Comparison of ENCODE assay signal across 1 cellular context in the genomic region with DNA sequence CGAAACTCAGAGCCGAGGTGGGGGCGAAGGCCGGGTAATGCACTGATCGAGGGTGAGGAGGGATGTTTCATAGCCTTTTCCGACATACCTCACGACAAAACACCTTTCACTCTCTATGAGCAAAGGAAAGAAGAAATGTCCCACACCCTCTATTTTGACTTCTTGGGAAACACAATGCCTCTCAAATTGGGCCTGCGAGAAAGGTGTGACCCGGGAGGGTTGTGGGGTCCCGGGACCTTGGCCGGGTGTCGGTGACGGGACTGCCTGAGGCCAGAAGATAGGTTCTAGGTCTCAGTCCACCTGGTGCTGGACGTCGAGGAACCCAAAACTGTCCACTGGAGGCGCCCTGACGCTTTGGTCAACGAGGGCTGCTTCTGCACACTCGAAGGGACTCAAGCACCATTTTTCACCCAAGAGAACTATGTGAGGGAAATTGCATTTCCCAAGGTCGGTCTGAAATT.
TF ChIP-seq lines count a peak whose summit lies in the region.

No MANE protein-coding gene starts in this region.

TF ChIP-seq in HepG2, 621 proteins besides CTCF, POLR2A, EP300 and RAD21:
- peak; percentile 76 for TF ChIP-seq STAG1 (CRISPR knock-in tag; IDR thresholded peaks at IDR 0.05)
- no peak for TF ChIP-seq KDM5B (CRISPR knock-in tag; IDR thresholded peaks at IDR 0.05; ENCODE audit: borderline replicate concordance)
- TF ChIP-seq MAZ (IDR thresholded peaks at IDR 0.05; ENCODE audit: borderline replicate concordance, low read depth, low read length), result no peak
- TF ChIP-seq MAZ (CRISPR knock-in tag; IDR thresholded peaks at IDR 0.05; ENCODE audit: low read depth), result 0 out of 2 replicates have a peak, but pooled peaks have one; percentile 37
- 0 out of 2 replicates have a peak, but pooled peaks have one; percentile 27 for TF ChIP-seq ZNF264 (CRISPR knock-in tag; IDR thresholded peaks at IDR 0.05)
- no peak for TF ChIP-seq ZNF430 (CRISPR knock-in tag; IDR thresholded peaks at IDR 0.05)
- peak; percentile 32; the same call in 1 of the 2 replicates for TF ChIP-seq GATAD2A (CRISPR knock-in tag; IDR thresholded peaks at IDR 0.05)
- TF ChIP-seq, protein P1, sequence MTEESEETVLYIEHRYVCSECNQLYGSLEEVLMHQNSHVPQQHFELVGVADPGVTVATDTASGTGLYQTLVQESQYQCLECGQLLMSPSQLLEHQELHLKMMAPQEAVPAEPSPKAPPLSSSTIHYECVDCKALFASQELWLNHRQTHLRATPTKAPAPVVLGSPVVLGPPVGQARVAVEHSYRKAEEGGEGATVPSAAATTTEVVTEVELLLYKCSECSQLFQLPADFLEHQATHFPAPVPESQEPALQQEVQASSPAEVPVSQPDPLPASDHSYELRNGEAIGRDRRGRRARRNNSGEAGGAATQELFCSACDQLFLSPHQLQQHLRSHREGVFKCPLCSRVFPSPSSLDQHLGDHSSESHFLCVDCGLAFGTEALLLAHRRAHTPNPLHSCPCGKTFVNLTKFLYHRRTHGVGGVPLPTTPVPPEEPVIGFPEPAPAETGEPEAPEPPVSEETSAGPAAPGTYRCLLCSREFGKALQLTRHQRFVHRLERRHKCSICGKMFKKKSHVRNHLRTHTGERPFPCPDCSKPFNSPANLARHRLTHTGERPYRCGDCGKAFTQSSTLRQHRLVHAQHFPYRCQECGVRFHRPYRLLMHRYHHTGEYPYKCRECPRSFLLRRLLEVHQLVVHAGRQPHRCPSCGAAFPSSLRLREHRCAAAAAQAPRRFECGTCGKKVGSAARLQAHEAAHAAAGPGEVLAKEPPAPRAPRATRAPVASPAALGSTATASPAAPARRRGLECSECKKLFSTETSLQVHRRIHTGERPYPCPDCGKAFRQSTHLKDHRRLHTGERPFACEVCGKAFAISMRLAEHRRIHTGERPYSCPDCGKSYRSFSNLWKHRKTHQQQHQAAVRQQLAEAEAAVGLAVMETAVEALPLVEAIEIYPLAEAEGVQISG (CRISPR knock-in tag; IDR thresholded peaks at IDR 0.05), result 0 out of 2 replicates have a peak, but pooled peaks have one; percentile 21
- TF ChIP-seq ZNF781 (CRISPR knock-in tag; IDR thresholded peaks at IDR 0.05; ENCODE audit: borderline replicate concordance, not compliant biosample characterization), result no peak
- no peak for TF ChIP-seq PATZ1 (CRISPR knock-in tag; IDR thresholded peaks at IDR 0.05)
- peak; percentile 58 for TF ChIP-seq XRCC5 (optimal IDR thresholded peaks at IDR 0.05; ENCODE audit: low read length)
- TF ChIP-seq HMGXB4 (CRISPR knock-in tag; IDR thresholded peaks at IDR 0.05; ENCODE audit: borderline replicate concordance in 1 of 2, low read depth in 1 of 2), result peak; percentile 21 to 29; a peak in 2 of 4 replicates
- peak; percentile 19 for TF ChIP-seq TEAD3 (CRISPR knock-in tag; optimal IDR thresholded peaks at IDR 0.05; ENCODE audit: borderline replicate concordance)
- 0 out of 2 replicates have a peak, but pooled peaks have one; percentile 26 for TF ChIP-seq HOXA5 (CRISPR knock-in tag; IDR thresholded peaks at IDR 0.05)
- peak; percentile 37; the same call in 1 of the 2 replicates for TF ChIP-seq SMC3 (IDR thresholded peaks at IDR 0.05; ENCODE audit: low read length)
- no peak for TF ChIP-seq NKX3-1 (CRISPR knock-in tag; IDR thresholded peaks at IDR 0.05)
- TF ChIP-seq ZBTB38 (CRISPR knock-in tag; IDR thresholded peaks at IDR 0.05), result no peak
- TF ChIP-seq AHDC1 (CRISPR knock-in tag; IDR thresholded peaks at IDR 0.05; ENCODE audit: borderline replicate concordance), result 0 out of 2 replicates have a peak, but pooled peaks have one; percentile 27
- TF ChIP-seq MAX (IDR thresholded peaks at IDR 0.05), result 0 out of 2 replicates have a peak, but pooled peaks have one; percentile 32
- TF ChIP-seq, protein P2, sequence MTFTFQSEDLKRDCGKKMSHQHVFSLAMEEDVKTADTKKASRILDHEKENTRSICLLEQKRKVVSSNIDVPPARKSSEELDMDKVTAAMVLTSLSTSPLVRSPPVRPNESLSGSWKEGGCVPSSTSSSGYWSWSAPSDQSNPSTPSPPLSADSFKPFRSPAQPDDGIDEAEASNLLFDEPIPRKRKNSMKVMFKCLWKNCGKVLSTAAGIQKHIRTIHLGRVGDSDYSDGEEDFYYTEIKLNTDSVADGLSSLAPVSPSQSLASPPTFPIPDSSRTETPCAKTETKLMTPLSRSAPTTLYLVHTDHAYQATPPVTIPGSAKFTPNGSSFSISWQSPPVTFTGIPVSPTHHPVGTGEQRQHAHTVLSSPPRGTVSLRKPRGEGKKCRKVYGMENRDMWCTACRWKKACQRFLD (CRISPR knock-in tag; IDR thresholded peaks at IDR 0.05; ENCODE audit: borderline replicate concordance), result no peak
- no peak for TF ChIP-seq XBP1 (CRISPR knock-in tag; IDR thresholded peaks at IDR 0.05)
- TF ChIP-seq ZSCAN31 (CRISPR knock-in tag; IDR thresholded peaks at IDR 0.05; ENCODE audit: low read depth), result no peak
- TF ChIP-seq ZNF777 (CRISPR knock-in tag; IDR thresholded peaks at IDR 0.05), result peak; percentile 92
- TF ChIP-seq MLLT10 (CRISPR knock-in tag; IDR thresholded peaks at IDR 0.05), result no peak
- TF ChIP-seq ZMYM4 (CRISPR knock-in tag; IDR thresholded peaks at IDR 0.05), result peak; percentile 29; the same call in 1 of the 2 replicates
- TF ChIP-seq ZNF839 (CRISPR knock-in tag; IDR thresholded peaks at IDR 0.05; ENCODE audit: borderline replicate concordance), result no peak
- TF ChIP-seq CAMTA2 (CRISPR knock-in tag; IDR thresholded peaks at IDR 0.05; ENCODE audit: borderline replicate concordance), result no peak
- TF ChIP-seq LCORL (IDR thresholded peaks at IDR 0.05), result no peak
- TF ChIP-seq LCORL (CRISPR knock-in tag; IDR thresholded peaks at IDR 0.05), result 0 out of 2 replicates have a peak, but pooled peaks have one; percentile 44
- TF ChIP-seq ZNF660 (CRISPR knock-in tag; IDR thresholded peaks at IDR 0.05; ENCODE audit: borderline replicate concordance, low read depth), result no peak
- TF ChIP-seq ZNF605 (CRISPR knock-in tag; IDR thresholded peaks at IDR 0.05), result 0 out of 2 replicates have a peak, but pooled peaks have one; percentile 21
- peak; percentile 43; the same call in 1 of the 2 replicates for TF ChIP-seq ZNF644 (CRISPR knock-in tag; IDR thresholded peaks at IDR 0.05; ENCODE audit: low read depth)
- peak; percentile 30; the same call in 1 of the 2 replicates for TF ChIP-seq BCL6 (CRISPR knock-in tag; IDR thresholded peaks at IDR 0.05)
